Comparison of ENCODE assay signal across 7 cellular contexts in genomic region chr3:31754575-31755278, GRCh38.
DNase-seq lines count a peak whose midpoint lies in the region; ATAC-seq lines count a peak whose summit lies in the region.

No MANE protein-coding gene starts in this region.

- peak overlapping the region; percentile 25 for H3K27ac Mint-ChIP-seq in activated naive CD8-positive, alpha-beta T cell treated with anti-CD3 and anti-CD28 coated beads for 36 hours

- no peaks in the 10 kb centered on the region for H3K9me3 Mint-ChIP-seq in activated naive CD8-positive, alpha-beta T cell treated with anti-CD3 and anti-CD28 coated beads for 36 hours

- H3K4me1 Mint-ChIP-seq in activated naive CD8-positive, alpha-beta T cell treated with anti-CD3 and anti-CD28 coated beads for 36 hours: peaks cover 24% of the 10 kb centered on the region

- DNase-seq in activated naive CD8-positive, alpha-beta T cell treated with anti-CD3 and anti-CD28 coated beads for 36 hours: no peak
- DNase-seq in HUDEP-2 (lab: John Stamatoyannopoulos, UW; ENCODE audit: unreplicated experiment in 76 of 76) (no peak), left lobe of liver (ENCODE audit: low spot score) (no peak), epidermal melanocyte (ENCODE audit: insufficient read length, low spot score) (no peak)

- H3K27me3 Mint-ChIP-seq in activated naive CD8-positive, alpha-beta T cell treated with anti-CD3 and anti-CD28 coated beads for 36 hours: peaks cover 8% of the 10 kb centered on the region

- ATAC-seq in GM18873 (IDR thresholded peaks at IDR 0.05; ENCODE audit: low FRiP score, unreplicated experiment): peak; percentile 94
- peak; percentile 91 for ATAC-seq in GM21515 (IDR thresholded peaks at IDR 0.05; ENCODE audit: unreplicated experiment)
- ATAC-seq in HG03139 (IDR thresholded peaks at IDR 0.05; ENCODE audit: unreplicated experiment): peak; percentile 72
- no peak for ATAC-seq in left lobe of liver

- no peaks in the 10 kb centered on the region for H3K36me3 Mint-ChIP-seq in activated naive CD8-positive, alpha-beta T cell treated with anti-CD3 and anti-CD28 coated beads for 36 hours

- H3K4me3 Mint-ChIP-seq in activated naive CD8-positive, alpha-beta T cell treated with anti-CD3 and anti-CD28 coated beads for 36 hours: no peak overlapping the region
